In the genomic region with DNA sequence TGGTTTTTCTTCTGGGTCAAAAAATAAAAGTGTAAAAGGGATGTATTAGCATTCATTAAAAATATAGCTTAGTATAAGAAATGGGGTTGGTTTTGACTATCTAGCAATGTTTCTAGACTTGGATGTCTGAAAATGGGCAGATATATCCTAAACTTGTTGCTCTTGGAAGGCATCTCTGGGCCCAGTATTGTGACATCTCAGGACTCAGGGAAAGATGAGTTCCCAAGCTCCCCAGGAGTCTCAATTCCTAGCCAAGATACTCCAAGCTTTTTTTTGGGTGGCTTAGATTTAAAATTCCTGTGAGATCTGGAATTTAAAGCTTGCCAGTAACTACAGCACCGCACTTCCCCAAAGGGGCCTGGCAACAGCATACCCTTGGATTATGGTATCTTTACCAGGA, we compare ENCODE assay signal across 20 cellular contexts. TPM values are rescaled to one million over a fixed set of nuclear protein-coding genes. Genes with fewer than 3 reads are reported as not detected.
DNase-seq lines count a peak whose midpoint lies in the region; ATAC-seq and TF ChIP-seq lines count a peak whose summit lies in the region.
"Had no signal": no experiment of that assay in that cellular context is flagged by ENCODE, and none has a peak within 500 bp of the region (broad histone marks: within the 10 kb centered on the region; RNA-seq: fewer than 3 reads in every experiment).

No MANE protein-coding gene starts in this region.

- no peak overlapping the region for H3K27ac ChIP-seq in right lobe of liver
- H3K27ac ChIP-seq: 22Rv1; A549; BLaER1 treated with 17β-estradiol and CSF1 and Interleukin-3, amounts not matched to agents 10 nM and 100 nM; C4-2B had no signal

- 88% methylated on average over 1 of the region's 1 CpG for WGBS in right lobe of liver (ENCODE audit: insufficient coverage, low coverage, low lambda C conversion rate, missing lambda C conversion rate)

- no peaks in the 10 kb centered on the region for H3K9me3 ChIP-seq in right lobe of liver
- H3K9me3 ChIP-seq: A549; BLaER1 treated with 17β-estradiol and CSF1 and Interleukin-3, amounts not matched to agents 10 nM and 100 nM; Caco-2 had no signal

- intact Hi-C loops in Right ventricle myocardium inferior (cut with DNase I) (no loop called here), left ventricle myocardium superior (cut with micrococcal nuclease) (no loop called here), sciatic nerve (cut with DNase I) (no loop called here), right lobe of liver (cut with DNase I) (no loop called here)

- ATAC-seq in Right ventricle myocardium inferior (peak; percentile 20), left ventricle myocardium superior (no peak), sciatic nerve (peak; percentile 77), right lobe of liver (no peak)
- ATAC-seq: A549; CD8-positive, alpha-beta T cell; GM12878 had no signal

- DNase-seq in Right ventricle myocardium inferior (ENCODE audit: missing footprints) (no peak), left ventricle myocardium superior (no peak), ELF-1 (ENCODE audit: low read depth, low spot score) (peak; percentile 10), dedifferentiated amniotic fluid mesenchymal stem cell (ENCODE audit: extremely low spot score) (peak; percentile 2), sciatic nerve (ENCODE audit: low spot score) (no peak), SIG-M5 (lab: John Stamatoyannopoulos, UW) (no peak), right lobe of liver (no peak)
- DNase-seq in activated CD4-positive, alpha-beta T cell treated with anti-CD3 and anti-CD28 coated beads for 4 hours: no peak
- DNase-seq: AML-193; Caco-2; Calu3; CD4-positive, alpha-beta T cell; CD8-positive, alpha-beta T cell; DMS79 treated with DMSO at 0.1 percent for 48 hours; GDM1 had no signal

- no peaks in the 10 kb centered on the region for H3K27me3 ChIP-seq in right lobe of liver
- H3K27me3 ChIP-seq: BLaER1 treated with 17β-estradiol and CSF1 and Interleukin-3, amounts not matched to agents 10 nM and 100 nM had no signal

- no peak for TF ChIP-seq POLR2A in right lobe of liver (IDR thresholded peaks at IDR 0.05)

- TF ChIP-seq CTCF in right lobe of liver (IDR thresholded peaks at IDR 0.05): no peak

- peaks cover 0 to 4% (median 0%) of the 10 kb centered on the region in 4 donors for H3K36me3 ChIP-seq in right lobe of liver
- H3K36me3 ChIP-seq: BLaER1 treated with 17β-estradiol and CSF1 and Interleukin-3, amounts not matched to agents 10 nM and 100 nM had no signal

- no peaks in the 10 kb centered on the region for H3K4me1 ChIP-seq in right lobe of liver
- H3K4me1 ChIP-seq: A549; BLaER1 treated with 17β-estradiol and CSF1 and Interleukin-3, amounts not matched to agents 10 nM and 100 nM; Caco-2 had no signal

- no peak overlapping the region for H3K4me3 ChIP-seq in right lobe of liver
- H3K4me3 ChIP-seq: A549; BLaER1 treated with 17β-estradiol and CSF1 and Interleukin-3, amounts not matched to agents 10 nM and 100 nM; GM12878 had no signal

RNA-seq across cellular contexts. Expression of a gene that starts 11.5 kb away (rescaled TPM):
- total RNA-seq in Right ventricle myocardium inferior (4.2 TPM), left ventricle myocardium superior (2.6 TPM), sciatic nerve (26.3 TPM), right lobe of liver (10 to 100 TPM; 10.4 to 32.1 (median 17.6) TPM)

Comparison
In these comparisons a context has a peak if more than half of its experiments do, and no peak if none do; other contexts are left out.
1. ATAC-seq: peak in Right ventricle myocardium inferior (single experiment) and sciatic nerve (single experiment); none in left ventricle myocardium superior (single experiment) and right lobe of liver (0 of 4).
2. DNase-seq: peak in ELF-1 (single experiment) and dedifferentiated amniotic fluid mesenchymal stem cell (single experiment); none in Right ventricle myocardium inferior (single experiment), left ventricle myocardium superior (single experiment), sciatic nerve (single experiment), SIG-M5 (single experiment), right lobe of liver (0 of 3) and activated CD4-positive, alpha-beta T cell treated with anti-CD3 and anti-CD28 coated beads for 4 hours (0 of 2).